Comparison of ENCODE assay signal across 9 cellular contexts in genomic region chr10:13272164-13272571, GRCh38.
DNase-seq lines count a peak whose midpoint lies in the region; ATAC-seq lines count a peak whose summit lies in the region.
"Had no signal": no experiment of that assay in that cellular context is flagged by ENCODE, and none has a peak within 500 bp of the region (broad histone marks: within the 10 kb centered on the region; RNA-seq: fewer than 3 reads in every experiment).

No MANE protein-coding gene starts in this region.

- H3K9ac ChIP-seq in HUES6 (ENCODE audit: low read length): peak overlapping the region; percentile 9

- no peaks in the 10 kb centered on the region for H3K36me3 Mint-ChIP-seq in central memory CD8-positive, alpha-beta T cell (ENCODE audit: insufficient read depth)

- no peaks in the 10 kb centered on the region for H3K27me3 Mint-ChIP-seq in central memory CD8-positive, alpha-beta T cell

- no peak overlapping the region for H3K4me3 Mint-ChIP-seq in central memory CD8-positive, alpha-beta T cell

- no peaks in the 10 kb centered on the region for H3K27me3 ChIP-seq in HUES6 (ENCODE audit: control insufficient read depth, insufficient read depth, low read length)
- H3K27me3 ChIP-seq: Peyer's patch had no signal

- no peaks in the 10 kb centered on the region for H3K9me3 Mint-ChIP-seq in central memory CD8-positive, alpha-beta T cell

- peak in 12 of 14 donors; percentile 3 to 69 (median 45) for DNase-seq in C1 segment of cervical spinal cord (lab: John Stamatoyannopoulos, UW)
- no peak for DNase-seq in central memory CD8-positive, alpha-beta T cell (ENCODE audit: low spot score in 2 of 2)
- DNase-seq in midbrain (lab: John Stamatoyannopoulos, UW): peak; percentile 82
- DNase-seq in NK-92 (lab: John Stamatoyannopoulos, UW; ENCODE audit: unreplicated experiment): no peak
- DNase-seq in activated naive CD4-positive, alpha-beta T cell treated with Interleukin-2 at 50 U/mL for 16 hours: no peak
- no peak for DNase-seq in COLO668 (lab: John Stamatoyannopoulos, UW; ENCODE audit: unreplicated experiment)
- no peak for DNase-seq in NCI-H146 (lab: John Stamatoyannopoulos, UW)

- peaks cover 9% of the 10 kb centered on the region for H3K4me1 Mint-ChIP-seq in central memory CD8-positive, alpha-beta T cell

- H3K36me3 ChIP-seq in HUES6 (ENCODE audit: control insufficient read depth, insufficient read depth, low read length): no peaks in the 10 kb centered on the region
- H3K36me3 ChIP-seq: Peyer's patch had no signal

- H3K27ac Mint-ChIP-seq in central memory CD8-positive, alpha-beta T cell (ENCODE audit: low read depth): peak overlapping the region; percentile 69

- peaks cover 15% of the 10 kb centered on the region for H3K4me1 ChIP-seq in HUES6 (ENCODE audit: control insufficient read depth, insufficient read depth, low read length)

- no peak overlapping the region for H3K4me3 ChIP-seq in HUES6 (ENCODE audit: low read depth, low read length)
- H3K4me3 ChIP-seq: Peyer's patch had no signal

- no peak for ATAC-seq in central memory CD8-positive, alpha-beta T cell (replicated peaks; ENCODE audit: extremely low read depth, poor library complexity, severe bottlenecking)

- no peak overlapping the region for H3K27ac ChIP-seq in HUES6 (ENCODE audit: low read depth, low read length)

- no peaks in the 10 kb centered on the region for H3K9me3 ChIP-seq in HUES6 (ENCODE audit: control insufficient read depth, insufficient read depth, low read depth, low read length)
- H3K9me3 ChIP-seq: Peyer's patch had no signal

Comparison
In these comparisons a context has a peak if more than half of its experiments do, and no peak if none do; other contexts are left out.
1. DNase-seq: peak in C1 segment of cervical spinal cord (12 of 14) and midbrain (single experiment); none in central memory CD8-positive, alpha-beta T cell (0 of 2), NK-92 (single experiment), activated naive CD4-positive, alpha-beta T cell treated with Interleukin-2 at 50 U/mL for 16 hours (single experiment), COLO668 (single experiment) and NCI-H146 (single experiment).